In genomic region chr18:78420116-78420515, GRCh38 we compare ENCODE assay signal across 37 cellular contexts.
"Had no signal": no experiment of that assay in that cellular context is flagged by ENCODE, and none has a peak within 500 bp of the region (broad histone marks: within the 10 kb centered on the region; RNA-seq: fewer than 3 reads in every experiment).

No MANE protein-coding gene starts in this region.

- ATAC-seq: activated naive CD4-positive, alpha-beta T cell treated with anti-CD3 and anti-CD28 coated beads, Interleukin-2, amount 50 U/mL, for 72 hours; activated naive CD8-positive, alpha-beta T cell treated with anti-CD3 and anti-CD28 coated beads, Interleukin-2, amount 50 U/mL, for 24 hours; activated T-cell treated with anti-CD3 and anti-CD28 coated beads, Interleukin-2, amount 50 U/mL, for 4 hours; activated T-cell treated with anti-CD3 and anti-CD28 coated beads, Interleukin-2, amount 50 U/mL, for 72 hours; activated T-helper 17 cell treated with anti-CD3 and anti-CD28 coated beads, Interleukin-2, amount 50 U/mL, for 72 hours; body of pancreas had no signal

- H3K36me3 Mint-ChIP-seq: activated naive CD4-positive, alpha-beta T cell treated with anti-CD3 and anti-CD28 coated beads, Interleukin-2, amount 10 ng/mL, durations not matched to agents 7 days and 5 days; activated naive CD4-positive, alpha-beta T cell treated with anti-CD3 and anti-CD28 coated beads, Interleukin-2, amount 50 U/mL, for 24 hours; activated naive CD4-positive, alpha-beta T cell treated with anti-CD3 and anti-CD28 coated beads, Interleukin-2, amount 50 U/mL, for 72 hours; activated naive CD8-positive, alpha-beta T cell; activated naive CD8-positive, alpha-beta T cell treated with anti-CD3 and anti-CD28 coated beads for 36 hours; activated naive CD8-positive, alpha-beta T cell treated with anti-CD3 and anti-CD28 coated beads, Interleukin-2, amount 10 ng/mL, durations not matched to agents 7 days and 5 days; brain had no signal

- H3K27me3 Mint-ChIP-seq: activated naive CD4-positive, alpha-beta T cell treated with anti-CD3 and anti-CD28 coated beads, Interleukin-2, amount 10 ng/mL, durations not matched to agents 7 days and 5 days; activated naive CD8-positive, alpha-beta T cell treated with anti-CD3 and anti-CD28 coated beads, Interleukin-2, amount 10 ng/mL, durations not matched to agents 7 days and 5 days; activated naive CD8-positive, alpha-beta T cell treated with anti-CD3 and anti-CD28 coated beads, Interleukin-2, amount 50 U/mL, for 24 hours; central memory CD8-positive, alpha-beta T cell had no signal

- H3K9me3 ChIP-seq: adrenal gland, ascending aorta, body of pancreas, breast epithelium had no signal

- H3K27me3 ChIP-seq: adrenal gland, ascending aorta, body of pancreas, brain microvascular endothelial cell, cardiac muscle cell had no signal

- H3K4me1 Mint-ChIP-seq: activated naive CD4-positive, alpha-beta T cell treated with anti-CD3 and anti-CD28 coated beads, Interleukin-2, amount 10 ng/mL, durations not matched to agents 7 days and 5 days; activated naive CD4-positive, alpha-beta T cell treated with anti-CD3 and anti-CD28 coated beads, Interleukin-2, amount 50 U/mL, for 24 hours; activated naive CD8-positive, alpha-beta T cell treated with anti-CD3 and anti-CD28 coated beads for 36 hours; activated naive CD8-positive, alpha-beta T cell treated with anti-CD3 and anti-CD28 coated beads, Interleukin-2, amount 10 ng/mL, durations not matched to agents 7 days and 5 days; activated naive CD8-positive, alpha-beta T cell treated with anti-CD3 and anti-CD28 coated beads, Interleukin-2, amount 50 U/mL, for 24 hours; activated T-helper 17 cell treated with anti-CD3 and anti-CD28 coated beads, Interleukin-2, amount 50 U/mL, for 72 hours; central memory CD8-positive, alpha-beta T cell had no signal

- H3K4me3 Mint-ChIP-seq: activated naive CD4-positive, alpha-beta T cell treated with anti-CD3 and anti-CD28 coated beads for 36 hours; activated naive CD4-positive, alpha-beta T cell treated with anti-CD3 and anti-CD28 coated beads, Interleukin-2, amount 10 ng/mL, durations not matched to agents 7 days and 5 days; activated naive CD4-positive, alpha-beta T cell treated with anti-CD3 and anti-CD28 coated beads, Interleukin-2, amount 50 U/mL, for 24 hours; activated naive CD8-positive, alpha-beta T cell; activated naive CD8-positive, alpha-beta T cell treated with anti-CD3 and anti-CD28 coated beads for 36 hours; activated naive CD8-positive, alpha-beta T cell treated with anti-CD3 and anti-CD28 coated beads, Interleukin-2, amount 10 ng/mL, durations not matched to agents 7 days and 5 days; activated naive CD8-positive, alpha-beta T cell treated with anti-CD3 and anti-CD28 coated beads, Interleukin-2, amount 50 U/mL, for 24 hours; activated T-cell treated with anti-CD3 and anti-CD28 coated beads, Interleukin-2, amount 50 U/mL, for 24 hours; activated T-cell treated with anti-CD3 and anti-CD28 coated beads, Interleukin-2, amount 50 U/mL, for 4 hours; activated T-cell treated with anti-CD3 and anti-CD28 coated beads, Interleukin-2, amount 50 U/mL, for 72 hours; activated T-helper 1 cell treated with anti-CD3 and anti-CD28 coated beads, Interleukin-12 subunit alpha, Interleukin-12 subunit beta, Interleukin-2, Interleukin-4 antibody, amounts not matched to agents 30 ng/mL and 10 ng/mL and 1 ng/mL, durations not matched to agents 14 hours and 24 hours and 36 hours; activated T-helper 17 cell treated with anti-CD3 and anti-CD28 coated beads, Interleukin-2, amount 50 U/mL, for 72 hours; brain; central memory CD8-positive, alpha-beta T cell had no signal

- H3K27ac ChIP-seq: adrenal gland, ascending aorta, body of pancreas, brain microvascular endothelial cell, breast epithelium, cardiac muscle cell had no signal

- H3K36me3 ChIP-seq: adrenal gland, ascending aorta, brain microvascular endothelial cell, breast epithelium, cardiac muscle cell had no signal

- DNase-seq: activated effector memory CD4-positive, alpha-beta T cell treated with anti-CD3 and anti-CD28 coated beads, Interleukin-2, amount 50 U/mL, for 16 hours; activated effector memory CD4-positive, alpha-beta T cell treated with Interleukin-2 at 50 U/mL for 16 hours; activated gamma-delta T cell; activated gamma-delta T cell treated with Interleukin-2 at 50 U/mL for 16 hours; activated naive CD4-positive, alpha-beta T cell; activated naive CD4-positive, alpha-beta T cell treated with anti-CD3 and anti-CD28 coated beads for 36 hours; activated naive CD4-positive, alpha-beta T cell treated with anti-CD3 and anti-CD28 coated beads, Interleukin-2, amount 10 ng/mL, durations not matched to agents 7 days and 5 days; activated naive CD4-positive, alpha-beta T cell treated with anti-CD3 and anti-CD28 coated beads, Interleukin-2, amount 50 U/mL, for 16 hours; activated naive CD4-positive, alpha-beta T cell treated with Interleukin-2 at 50 U/mL for 16 hours; activated naive CD8-positive, alpha-beta T cell treated with anti-CD3 and anti-CD28 coated beads for 36 hours; activated naive CD8-positive, alpha-beta T cell treated with anti-CD3 and anti-CD28 coated beads, Interleukin-2, amount 10 ng/mL, durations not matched to agents 7 days and 5 days; activated naive CD8-positive, alpha-beta T cell treated with anti-CD3 and anti-CD28 coated beads, Interleukin-2, amount 50 U/mL, for 24 hours; activated T-cell treated with anti-CD3 and anti-CD28 coated beads, Interleukin-2, amount 50 U/mL, for 24 hours; activated T-cell treated with anti-CD3 and anti-CD28 coated beads, Interleukin-2, amount 50 U/mL, for 4 hours; activated T-cell treated with anti-CD3 and anti-CD28 coated beads, Interleukin-2, amount 50 U/mL, for 48 hours; activated T-cell treated with anti-CD3 and anti-CD28 coated beads, Interleukin-2, amount 50 U/mL, for 72 hours; adrenal gland; amniotic stem cell; amygdala; anterior cingulate cortex; aorta; body of pancreas; brain microvascular endothelial cell; caudate nucleus; central memory CD4-positive, alpha-beta T cell; cerebellar nuclear complex had no signal

- H3K4me3 ChIP-seq: adrenal gland, ascending aorta, body of pancreas, breast epithelium, cardiac muscle cell had no signal

- H3K9me3 Mint-ChIP-seq: activated naive CD4-positive, alpha-beta T cell treated with anti-CD3 and anti-CD28 coated beads for 36 hours; activated naive CD4-positive, alpha-beta T cell treated with anti-CD3 and anti-CD28 coated beads, Interleukin-2, amount 10 ng/mL, durations not matched to agents 7 days and 5 days; activated naive CD4-positive, alpha-beta T cell treated with anti-CD3 and anti-CD28 coated beads, Interleukin-2, amount 50 U/mL, for 24 hours; activated naive CD4-positive, alpha-beta T cell treated with anti-CD3 and anti-CD28 coated beads, Interleukin-2, amount 50 U/mL, for 72 hours; activated naive CD8-positive, alpha-beta T cell treated with anti-CD3 and anti-CD28 coated beads for 36 hours; activated naive CD8-positive, alpha-beta T cell treated with anti-CD3 and anti-CD28 coated beads, Interleukin-2, amount 10 ng/mL, durations not matched to agents 7 days and 5 days; activated naive CD8-positive, alpha-beta T cell treated with anti-CD3 and anti-CD28 coated beads, Interleukin-2, amount 50 U/mL, for 24 hours; activated T-cell treated with anti-CD3 and anti-CD28 coated beads, Interleukin-2, amount 50 U/mL, for 24 hours; activated T-cell treated with anti-CD3 and anti-CD28 coated beads, Interleukin-2, amount 50 U/mL, for 4 hours; activated T-cell treated with anti-CD3 and anti-CD28 coated beads, Interleukin-2, amount 50 U/mL, for 72 hours; activated T-helper 1 cell treated with anti-CD3 and anti-CD28 coated beads, Interleukin-12 subunit alpha, Interleukin-12 subunit beta, Interleukin-2, Interleukin-4 antibody, amounts not matched to agents 30 ng/mL and 10 ng/mL and 1 ng/mL, durations not matched to agents 14 hours and 24 hours and 36 hours; activated T-helper 17 cell treated with anti-CD3 and anti-CD28 coated beads, Interleukin-2, amount 50 U/mL, for 72 hours; activated T-helper 2 cell treated with anti-CD3 and anti-CD28 coated beads, Interferon-gamma antibody, Interleukin-2, Interleukin-4, amounts not matched to agents 10 μg/mL and 5 μg/mL and 100 μg/mL, durations not matched to agents 14 hours and 24 hours and 36 hours; central memory CD8-positive, alpha-beta T cell had no signal

- H3K27ac Mint-ChIP-seq: activated naive CD4-positive, alpha-beta T cell treated with anti-CD3 and anti-CD28 coated beads for 36 hours; activated naive CD4-positive, alpha-beta T cell treated with anti-CD3 and anti-CD28 coated beads, Interleukin-2, amount 10 ng/mL, durations not matched to agents 7 days and 5 days; activated naive CD4-positive, alpha-beta T cell treated with anti-CD3 and anti-CD28 coated beads, Interleukin-2, amount 50 U/mL, for 24 hours; activated naive CD4-positive, alpha-beta T cell treated with anti-CD3 and anti-CD28 coated beads, Interleukin-2, amount 50 U/mL, for 72 hours; activated naive CD8-positive, alpha-beta T cell; activated naive CD8-positive, alpha-beta T cell treated with anti-CD3 and anti-CD28 coated beads for 36 hours; activated naive CD8-positive, alpha-beta T cell treated with anti-CD3 and anti-CD28 coated beads, Interleukin-2, amount 10 ng/mL, durations not matched to agents 7 days and 5 days; activated naive CD8-positive, alpha-beta T cell treated with anti-CD3 and anti-CD28 coated beads, Interleukin-2, amount 50 U/mL, for 24 hours; activated T-cell treated with anti-CD3 and anti-CD28 coated beads, Interleukin-2, amount 50 U/mL, for 24 hours; activated T-cell treated with anti-CD3 and anti-CD28 coated beads, Interleukin-2, amount 50 U/mL, for 72 hours; activated T-helper 1 cell treated with anti-CD3 and anti-CD28 coated beads, Interleukin-12 subunit alpha, Interleukin-12 subunit beta, Interleukin-2, Interleukin-4 antibody, amounts not matched to agents 30 ng/mL and 10 ng/mL and 1 ng/mL, durations not matched to agents 14 hours and 24 hours and 36 hours; activated T-helper 17 cell treated with anti-CD3 and anti-CD28 coated beads, Interleukin-2, amount 50 U/mL, for 72 hours; activated T-helper 2 cell treated with anti-CD3 and anti-CD28 coated beads, Interferon-gamma antibody, Interleukin-2, Interleukin-4, amounts not matched to agents 10 μg/mL and 5 μg/mL and 100 μg/mL, durations not matched to agents 14 hours and 24 hours and 36 hours had no signal

- H3K4me1 ChIP-seq: adrenal gland, ascending aorta, body of pancreas, breast epithelium had no signal
